Comparison of ENCODE assay signal across 9 cellular contexts in genomic region chr16:48384982-48385271, GRCh38. TPM values are rescaled to one million over a fixed set of nuclear protein-coding genes. Genes with fewer than 3 reads are reported as not detected.
DNase-seq lines count a peak whose midpoint lies in the region; ATAC-seq, FAIRE-seq and TF ChIP-seq lines count a peak whose summit lies in the region.
"Had no signal": no experiment of that assay in that cellular context is flagged by ENCODE, and none has a peak within 500 bp of the region (broad histone marks: within the 10 kb centered on the region; RNA-seq: fewer than 3 reads in every experiment).

No MANE protein-coding gene starts in this region.

- H3K18ac ChIP-seq in mesenchymal stem cell (ENCODE audit: low read depth in 1 of 2, low read length in 2 of 2) = peak overlapping the region; percentile 98

- DNase-seq in DMS 273 (lab: John Stamatoyannopoulos, UW; ENCODE audit: unreplicated experiment) (peak; percentile 86), DMS 273 treated with DMSO at 0.1 percent for 48 hours (lab: John Stamatoyannopoulos, UW) (no peak), bronchial epithelial cell (ENCODE audit: low read depth) (no peak), mesenchymal stem cell (peak; percentile 42), dedifferentiated amniotic fluid mesenchymal stem cell (ENCODE audit: extremely low spot score) (no peak), NCI-H1048 (lab: John Stamatoyannopoulos, UW) (no peak)

- H3K4me1 ChIP-seq in HUES64 (ENCODE audit: insufficient read depth, low read length) = peaks cover 17% of the 10 kb centered on the region
- H3K4me1 ChIP-seq in mesenchymal stem cell (ENCODE audit: control insufficient read depth, insufficient read depth, low read depth, low read length) = peaks cover 6% of the 10 kb centered on the region

- H3K36me3 ChIP-seq in HUES64 (ENCODE audit: insufficient read depth, low read length) (no peaks in the 10 kb centered on the region), bronchial epithelial cell (ENCODE audit: control insufficient read depth, insufficient read depth, low read length) (no peaks in the 10 kb centered on the region), mesenchymal stem cell (ENCODE audit: control insufficient read depth in 1 of 2, insufficient read depth in 2 of 2, low read depth in 1 of 2, low read length in 2 of 2) (no peaks in the 10 kb centered on the region)

- H2BK120ac ChIP-seq in mesenchymal stem cell (ENCODE audit: low read depth, low read length) = peak overlapping the region; percentile 99

- peak overlapping the region; percentile 36 for H2AFZ ChIP-seq in mesenchymal stem cell (ENCODE audit: low read depth, low read length)

- peak overlapping the region; percentile 100 for H3K9ac ChIP-seq in HUES64 (ENCODE audit: low read depth, low read length)
- H3K9ac ChIP-seq in mesenchymal stem cell (ENCODE audit: low read length) = peak overlapping the region; percentile 95

- peak overlapping the region; percentile 100 for H3K27ac ChIP-seq in HUES64 (ENCODE audit: low read depth, low read length)
- H3K27ac ChIP-seq in mesenchymal stem cell (ENCODE audit: low read length, poor library complexity, severe bottlenecking) = no peak overlapping the region

- ATAC-seq in GM21515 (IDR thresholded peaks at IDR 0.05; ENCODE audit: unreplicated experiment) = peak; percentile 48

- H3K4ac ChIP-seq in mesenchymal stem cell (ENCODE audit: low read depth in 1 of 2, low read length in 2 of 2) = peak overlapping the region; percentile 97 to 99

- peak overlapping the region in 1 of 2 experiments; percentile 96 for H3K23ac ChIP-seq in mesenchymal stem cell (ENCODE audit: low read length in 2 of 2)

- under 1% methylated on average over 42 of the region's 42 CpGs for WGBS in HUES64
- under 1% methylated on average over 38 of the region's 42 CpGs for WGBS in mesenchymal stem cell

- H2BK15ac ChIP-seq in mesenchymal stem cell (ENCODE audit: low read depth, poor library complexity, severe bottlenecking) = peak overlapping the region; percentile 93

- H2BK5ac ChIP-seq in mesenchymal stem cell (ENCODE audit: low read depth, low read length, poor library complexity, severe bottlenecking) = peak overlapping the region; percentile 100

- no peaks in the 10 kb centered on the region for H3K79me1 ChIP-seq in mesenchymal stem cell (replicated peaks; ENCODE audit: low read length, poor library complexity, severe bottlenecking)

- no peaks in the 10 kb centered on the region for H3K9me3 ChIP-seq in HUES64 (ENCODE audit: insufficient read depth, low read depth, low read length)
- no peaks in the 10 kb centered on the region for H3K9me3 ChIP-seq in mesenchymal stem cell (ENCODE audit: control insufficient read depth, low read length)

- H4K91ac ChIP-seq in mesenchymal stem cell (ENCODE audit: low read length) = peak overlapping the region; percentile 99

- no peak for TF ChIP-seq CTCF in bronchial epithelial cell (IDR thresholded peaks at IDR 0.05; ENCODE audit: insufficient read depth, low read length, severe bottlenecking)

- H3K4me3 ChIP-seq in HUES64 (ENCODE audit: low read length) = peak overlapping the region; percentile 81
- peak overlapping the region; percentile 84 for H3K4me3 ChIP-seq in bronchial epithelial cell (ENCODE audit: low read depth, low read length)
- H3K4me3 ChIP-seq in mesenchymal stem cell (ENCODE audit: insufficient read depth in 1 of 2, low read depth in 1 of 2, low read length in 2 of 2) = peak overlapping the region; percentile 83 to 98

- H3K14ac ChIP-seq in mesenchymal stem cell (ENCODE audit: low read length in 2 of 2) = peak overlapping the region in 1 of 2 experiments; percentile 100

- no peak overlapping the region for H2AK5ac ChIP-seq in mesenchymal stem cell (ENCODE audit: low read length, severe bottlenecking)

- H3K27me3 ChIP-seq in HUES64 (ENCODE audit: insufficient read depth, low read length) (no peaks in the 10 kb centered on the region), bronchial epithelial cell (ENCODE audit: control insufficient read depth, insufficient read depth, low read length) (no peaks in the 10 kb centered on the region), mesenchymal stem cell (ENCODE audit: control insufficient read depth in 1 of 2, insufficient read depth in 1 of 2, low read length in 2 of 2) (no peaks in the 10 kb centered on the region)

- H4K8ac ChIP-seq in mesenchymal stem cell (ENCODE audit: low read length) = peak overlapping the region; percentile 99

- no peak overlapping the region for H2BK12ac ChIP-seq in mesenchymal stem cell (ENCODE audit: low read length in 2 of 2)

- FAIRE-seq in bronchial epithelial cell (lab: Jason Lieb, UNC) = no peak
- FAIRE-seq: A204.1 had no signal

- no peak overlapping the region for H3K4me2 ChIP-seq in mesenchymal stem cell (ENCODE audit: low read length, poor library complexity, severe bottlenecking)

RNA-seq across cellular contexts. Expression of gene SIAH1, which starts 0.3 kb away (rescaled TPM):
- 36.8 TPM for polyA plus RNA-seq in HUES64 (2013, experiment 1 of 2)
- polyA plus RNA-seq in HUES64 (2013, experiment 2 of 2) = 40.1 TPM
- total RNA-seq in bronchial epithelial cell = 59.5 and 60.0 TPM in 2 replicates
- 12.5 TPM for polyA plus RNA-seq in mesenchymal stem cell (2013, experiment 1 of 2)
- 14.0 TPM for polyA plus RNA-seq in mesenchymal stem cell (2013, experiment 2 of 2)

Comparison
In these comparisons a context has a peak if more than half of its experiments do, and no peak if none do; other contexts are left out.
1. DNase-seq: peak in DMS 273 (single experiment) and mesenchymal stem cell (single experiment); none in DMS 273 treated with DMSO at 0.1 percent for 48 hours (single experiment), bronchial epithelial cell (single experiment), dedifferentiated amniotic fluid mesenchymal stem cell (single experiment) and NCI-H1048 (single experiment).
2. Peak in every context shown above with its lines, with median percentiles within 50 percentile points of each other: H3K4me3 ChIP-seq.